8 cellular contexts compared by ENCODE assay signal in genomic region chr17:7394452-7395191, GRCh38. TPM values are rescaled to one million over a fixed set of nuclear protein-coding genes. Genes with fewer than 3 reads are reported as not detected.
DNase-seq lines count a peak whose midpoint lies in the region; TF ChIP-seq lines count a peak whose summit lies in the region.

Gene PLSCR3 (minus strand): TSS chr17:7394525. CDS start chr17:7394110, 415 bp downstream.

- peak within 1 kb of the TSS; percentile 92 for H3K4me2 ChIP-seq in trophoblast cell (ENCODE audit: low read length)

- peak within 1 kb of the TSS; percentile 78 for H2BK5ac ChIP-seq in trophoblast cell (ENCODE audit: low read depth, low read length, poor library complexity)

- intact Hi-C loops in tibial artery (cut with DNase I; ENCODE audit: low total_unique reads), result no loop called here

- peak within 1 kb of the TSS; percentile 84 for H3K14ac ChIP-seq in trophoblast cell (ENCODE audit: low read length)

- no peak within 1 kb of the TSS for H3K23ac ChIP-seq in trophoblast cell (ENCODE audit: low read length)

- H3K27ac ChIP-seq in cardiac muscle cell, result peak within 1 kb of the TSS; percentile 87
- peak within 1 kb of the TSS; percentile 86 for H3K27ac ChIP-seq in trophoblast cell (ENCODE audit: low read depth, low read length)
- H3K27ac ChIP-seq in tibial artery, result peak within 1 kb of the TSS; percentile 88 to 90

- H3K4me1 ChIP-seq in ES-I3 (ENCODE audit: insufficient read depth, low read length) (peaks cover 6% of the 10 kb centered on the region; the same call in 1 of the 2 replicates), adipocyte (ENCODE audit: control insufficient read depth, insufficient read depth, low read length) (peaks cover 3% of the 10 kb centered on the region), cardiac muscle cell (ENCODE audit: low read depth) (peaks cover 4% of the 10 kb centered on the region), trophoblast cell (ENCODE audit: control insufficient read depth in 1 of 2, insufficient read depth in 2 of 2, low read length in 2 of 2) (peaks cover 11 to 16% of the 10 kb centered on the region in 2 experiments), tibial artery (peaks cover 0 to 26% (median 16%) of the 10 kb centered on the region in 4 donors)

- DNase-seq in H4 (ENCODE audit: low spot score), result peak; percentile 59
- peak; percentile 87 for DNase-seq in MG63
- DNase-seq in T follicular helper cell (ENCODE audit: low read depth), result peak; percentile 72
- DNase-seq in adipocyte (ENCODE audit: low read depth), result peak; percentile 91
- DNase-seq in cardiac muscle cell (ENCODE audit: low read depth in 1 of 2, low spot score in 1 of 2), result peak; percentile 89 to 93
- peak; percentile 76 to 80 for DNase-seq in trophoblast cell
- peak; percentile 87 to 94 for DNase-seq in tibial artery

- H3K9me3 ChIP-seq in ES-I3 (ENCODE audit: control insufficient read depth, insufficient read depth, low read length) (no peaks in the 10 kb centered on the region), MG63 (no peaks in the 10 kb centered on the region), adipocyte (ENCODE audit: control insufficient read depth, low read length) (no peaks in the 10 kb centered on the region), cardiac muscle cell (ENCODE audit: low read depth) (no peaks in the 10 kb centered on the region), trophoblast cell (ENCODE audit: insufficient read depth, low read depth, low read length) (no peaks in the 10 kb centered on the region), tibial artery (no peaks in the 10 kb centered on the region)

- H3K27me3 ChIP-seq in MG63, result no peaks in the 10 kb centered on the region
- H3K27me3 ChIP-seq in adipocyte (replicated peaks; ENCODE audit: control insufficient read depth, insufficient read depth, low read length), result no peaks in the 10 kb centered on the region
- H3K27me3 ChIP-seq in cardiac muscle cell, result no peaks in the 10 kb centered on the region
- H3K27me3 ChIP-seq in trophoblast cell (ENCODE audit: insufficient read depth, low read length), result no peaks in the 10 kb centered on the region
- no peaks in the 10 kb centered on the region for H3K27me3 ChIP-seq in tibial artery

- peak within 1 kb of the TSS; percentile 61 for H2AFZ ChIP-seq in trophoblast cell (ENCODE audit: insufficient read depth, low read length, poor library complexity)

- H3K36me3 ChIP-seq in ES-I3 (ENCODE audit: insufficient read depth, low read length), result peaks cover 3% of the 10 kb centered on the region; the same call in 1 of the 2 replicates
- H3K36me3 ChIP-seq in MG63, result no peaks in the 10 kb centered on the region
- H3K36me3 ChIP-seq in adipocyte (ENCODE audit: control insufficient read depth, insufficient read depth, low read length, severe bottlenecking), result peaks cover 31% of the 10 kb centered on the region
- H3K36me3 ChIP-seq in cardiac muscle cell, result no peaks in the 10 kb centered on the region
- H3K36me3 ChIP-seq in trophoblast cell (ENCODE audit: control insufficient read depth in 1 of 2, insufficient read depth in 2 of 2, low read length in 2 of 2), result peaks cover 24 to 28% of the 10 kb centered on the region in 2 experiments
- peaks cover 0 to 21% (median 15%) of the 10 kb centered on the region in 3 donors for H3K36me3 ChIP-seq in tibial artery

- H2BK12ac ChIP-seq in trophoblast cell (ENCODE audit: low read length), result peak within 1 kb of the TSS; percentile 37

- H2BK120ac ChIP-seq in trophoblast cell (ENCODE audit: insufficient read depth, low read length, poor library complexity), result peak within 1 kb of the TSS; percentile 83

- peak within 1 kb of the TSS; percentile 89 for H4K8ac ChIP-seq in trophoblast cell (ENCODE audit: low read depth, low read length)

- peak within 1 kb of the TSS; percentile 89 for H4K12ac ChIP-seq in trophoblast cell (ENCODE audit: low read depth, low read length)

- peak within 1 kb of the TSS; percentile 67 for H3K4me3 ChIP-seq in MG63
- peak within 1 kb of the TSS; percentile 91 for H3K4me3 ChIP-seq in adipocyte (ENCODE audit: low read length)
- peak within 1 kb of the TSS; percentile 74 for H3K4me3 ChIP-seq in cardiac muscle cell
- peak within 1 kb of the TSS; percentile 85 for H3K4me3 ChIP-seq in trophoblast cell (ENCODE audit: low read depth, low read length)
- H3K4me3 ChIP-seq in tibial artery, result peak within 1 kb of the TSS; percentile 62 to 73

- H3K9ac ChIP-seq in ES-I3 (ENCODE audit: low read depth, low read length) (peak within 1 kb of the TSS; percentile 78), adipocyte (ENCODE audit: low read length) (peak within 1 kb of the TSS; percentile 92), trophoblast cell (ENCODE audit: low read length) (peak within 1 kb of the TSS; percentile 81)

- peak; percentile 40 for TF ChIP-seq CTCF in cardiac muscle cell (IDR thresholded peaks at IDR 0.05; ENCODE audit: low read depth, low read length)
- TF ChIP-seq CTCF in tibial artery (IDR thresholded peaks at IDR 0.05), result peak; percentile 27 to 51

- peaks cover 17% of the 10 kb centered on the region for H3K79me1 ChIP-seq in trophoblast cell (ENCODE audit: low read length)

- H2AK5ac ChIP-seq in trophoblast cell (ENCODE audit: low read length), result peak within 1 kb of the TSS; percentile 83

- H3K4ac ChIP-seq in trophoblast cell (ENCODE audit: low read depth, low read length), result peak within 1 kb of the TSS; percentile 66

- peak within 1 kb of the TSS; percentile 79 for H4K91ac ChIP-seq in trophoblast cell (ENCODE audit: low read depth, low read length)

- no CpG with 5 or more reads among the region's 71 CpGs for WGBS in trophoblast cell (ENCODE audit: extremely low coverage, insufficient coverage, insufficient read length)

- peaks cover 12% of the 10 kb centered on the region for H3K79me2 ChIP-seq in trophoblast cell (ENCODE audit: control insufficient read depth, insufficient read depth, low read length, poor library complexity)

- H3K18ac ChIP-seq in trophoblast cell (ENCODE audit: low read length), result peak within 1 kb of the TSS; percentile 89

RNA-seq across cellular contexts. Expression of gene PLSCR3, which starts in this region (rescaled TPM):
- 20.0 and 22.7 TPM in 2 replicates for total RNA-seq in H4 (2014; rRNA removed; shearing (Covaris generic))
- 2.8 and 7.3 TPM in 2 replicates for total RNA-seq in MG63 (2014; rRNA removed; shearing (Covaris generic); ENCODE audit: low replicate concordance)
- 25.9 and 33.4 TPM in 2 replicates for total RNA-seq in cardiac muscle cell
- 39.1 and 40.3 TPM in 2 replicates for polyA plus RNA-seq in cardiac muscle cell
- 88.4 and 89.2 TPM in 2 replicates for polyA plus RNA-seq in trophoblast cell (2013)

Comparison
In these comparisons a context has a peak if more than half of its experiments do, and no peak if none do; other contexts are left out.
1. Peak in every context shown above with its lines: DNase-seq, H3K4me3 ChIP-seq and H3K27ac ChIP-seq.